15 cellular contexts compared by ENCODE assay signal in the genomic region with DNA sequence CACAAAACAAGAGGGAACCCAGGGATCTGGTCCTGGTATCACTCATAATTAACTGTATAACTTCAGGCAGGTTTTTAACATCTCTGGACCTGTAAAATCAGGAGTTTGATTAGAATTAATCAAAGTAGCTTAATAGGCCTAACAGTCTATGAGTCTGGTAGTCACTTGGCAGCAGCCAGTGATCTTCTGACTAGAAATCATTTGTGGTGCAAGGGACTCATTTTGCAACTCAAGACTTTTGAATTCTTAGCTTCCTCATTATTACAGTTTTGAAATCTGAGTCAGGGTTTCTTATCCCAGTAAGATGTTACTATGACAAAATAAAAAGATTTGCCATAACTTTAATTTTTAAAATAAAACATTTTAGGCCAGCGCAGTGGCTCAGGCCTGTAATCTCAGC.
A peak's percentile ranks its signal among the peaks of the same experiment; 100 is the strongest.
DNase-seq lines count a peak whose midpoint lies in the region; ATAC-seq, FAIRE-seq and TF ChIP-seq lines count a peak whose summit lies in the region.
"Had no signal": no experiment of that assay in that cellular context is flagged by ENCODE, and none has a peak within 500 bp of the region (broad histone marks: within the 10 kb centered on the region; RNA-seq: fewer than 3 reads in every experiment).

No MANE protein-coding gene starts in this region.

- H3K4me1 ChIP-seq in astrocyte (ENCODE audit: insufficient read depth, low read length) (no peaks in the 10 kb centered on the region), osteoblast (ENCODE audit: insufficient read depth, low read length) (peaks cover 17% of the 10 kb centered on the region), MM.1S (ENCODE audit: low read length) (peaks cover 10% of the 10 kb centered on the region)

- H3K4me3 ChIP-seq in astrocyte (ENCODE audit: insufficient read depth, low read depth, low read length) (no peak overlapping the region), osteoblast (ENCODE audit: insufficient read depth, low read length) (no peak overlapping the region), MM.1S (ENCODE audit: low read length) (no peak overlapping the region)
- H3K4me3 ChIP-seq: SJSA1 had no signal

- CTCF ChIA-PET in activated CD8-positive, alpha-beta memory T cell treated with anti-CD3 and anti-CD28 coated beads, Interleukin-2, amount 10 ng/mL, durations not matched to agents 7 days and 5 days (lab: Charles Lee) = interaction anchor here (1.2 kb wide), 1 partner anchor 195 kb away, joined by 3 read pairs; no protein-coding TSS in a partner anchor

- no peak overlapping the region for H3K27ac ChIP-seq in astrocyte (ENCODE audit: low read depth, low read length)
- peak overlapping the region; percentile 77 for H3K27ac ChIP-seq in osteoblast (ENCODE audit: low read depth, low read length)
- no peak overlapping the region for H3K27ac ChIP-seq in MM.1S (ENCODE audit: low read length)
- H3K27ac ChIP-seq: SJSA1 had no signal

- H4K20me1 ChIP-seq in astrocyte (ENCODE audit: insufficient read depth, low read length) = no peaks in the 10 kb centered on the region
- no peaks in the 10 kb centered on the region for H4K20me1 ChIP-seq in osteoblast (ENCODE audit: insufficient read depth, low read length)
- no peaks in the 10 kb centered on the region; the same call in 1 of the 2 replicates for H4K20me1 ChIP-seq in MM.1S (ENCODE audit: insufficient read depth, low read length)

- H3K9me2 ChIP-seq in MM.1S (replicated peaks; ENCODE audit: insufficient read depth, low read length) = no peaks in the 10 kb centered on the region

- H3K36me3 ChIP-seq in astrocyte (ENCODE audit: insufficient read depth, low read length) (no peaks in the 10 kb centered on the region), osteoblast (ENCODE audit: insufficient read depth, low read length) (no peaks in the 10 kb centered on the region), MM.1S (replicated peaks; ENCODE audit: insufficient read depth, low read length) (no peaks in the 10 kb centered on the region)
- H3K36me3 ChIP-seq: SJSA1 had no signal

- FAIRE-seq in astrocyte (lab: Jason Lieb, UNC) (no peak), urothelium cell line (lab: Jason Lieb, UNC) (no peak)

- H3K4me2 ChIP-seq in astrocyte (ENCODE audit: low read length) (no peak overlapping the region), osteoblast (ENCODE audit: insufficient read depth, low read length) (no peak overlapping the region), MM.1S (ENCODE audit: low read depth, low read length) (no peak overlapping the region)

- H3K27me3 Mint-ChIP-seq in astrocyte (ENCODE audit: low read depth, unreplicated experiment) = no peaks in the 10 kb centered on the region
- no peaks in the 10 kb centered on the region for H3K27me3 Mint-ChIP-seq in activated CD8-positive, alpha-beta memory T cell treated with anti-CD3 and anti-CD28 coated beads, Interleukin-2, amount 10 ng/mL, durations not matched to agents 7 days and 5 days
- H3K27me3 Mint-ChIP-seq: CD4-positive, CD25-positive, alpha-beta regulatory T cell had no signal

- H3K27me3 ChIP-seq in astrocyte (ENCODE audit: insufficient read depth, low read length) (no peaks in the 10 kb centered on the region), osteoblast (ENCODE audit: insufficient read depth, low read length) (no peaks in the 10 kb centered on the region), MM.1S (replicated peaks; ENCODE audit: insufficient read depth, low read length) (no peaks in the 10 kb centered on the region)
- H3K27me3 ChIP-seq: SJSA1 had no signal

- H3K79me2 ChIP-seq in astrocyte (ENCODE audit: insufficient read depth, low read length) = peaks cover under 1% of the 10 kb centered on the region
- H3K79me2 ChIP-seq in osteoblast (ENCODE audit: insufficient read depth, low read length) = peaks cover 11% of the 10 kb centered on the region
- peaks cover 37% of the 10 kb centered on the region for H3K79me2 ChIP-seq in MM.1S (ENCODE audit: low read length)

- H3K4me1 Mint-ChIP-seq in astrocyte (ENCODE audit: low read depth, unreplicated experiment) = no peaks in the 10 kb centered on the region
- H3K4me1 Mint-ChIP-seq in activated CD8-positive, alpha-beta memory T cell treated with anti-CD3 and anti-CD28 coated beads, Interleukin-2, amount 10 ng/mL, durations not matched to agents 7 days and 5 days = peaks cover 12% of the 10 kb centered on the region

- no peak overlapping the region for H3K27ac Mint-ChIP-seq in astrocyte (ENCODE audit: unreplicated experiment)
- no peak overlapping the region for H3K27ac Mint-ChIP-seq in activated CD8-positive, alpha-beta memory T cell treated with anti-CD3 and anti-CD28 coated beads, Interleukin-2, amount 10 ng/mL, durations not matched to agents 7 days and 5 days
- H3K27ac Mint-ChIP-seq: activated CD8-positive, alpha-beta T cell treated with anti-CD3 and anti-CD28 coated beads, Interleukin-2, amount 10 ng/mL, durations not matched to agents 7 days and 5 days; CD4-positive, CD25-positive, alpha-beta regulatory T cell had no signal

- H2AFZ ChIP-seq in astrocyte (ENCODE audit: low read depth, low read length) (no peak overlapping the region), osteoblast (ENCODE audit: low read length) (no peak overlapping the region), MM.1S (ENCODE audit: low read length) (no peak overlapping the region)

- no peaks in the 10 kb centered on the region for H3K9me3 Mint-ChIP-seq in astrocyte (ENCODE audit: unreplicated experiment)
- no peaks in the 10 kb centered on the region for H3K9me3 Mint-ChIP-seq in activated CD8-positive, alpha-beta memory T cell treated with anti-CD3 and anti-CD28 coated beads, Interleukin-2, amount 10 ng/mL, durations not matched to agents 7 days and 5 days (ENCODE audit: low read depth)
- H3K9me3 Mint-ChIP-seq: CD4-positive, CD25-positive, alpha-beta regulatory T cell had no signal

- peaks cover 2% of the 10 kb centered on the region; the same call in 1 of the 2 replicates for H3F3A ChIP-seq in MM.1S (ENCODE audit: insufficient read depth, low read length)

- H3K9ac ChIP-seq in astrocyte (ENCODE audit: low read length) = no peak overlapping the region
- no peak overlapping the region for H3K9ac ChIP-seq in MM.1S (ENCODE audit: low read length)

- ATAC-seq in activated CD8-positive, alpha-beta memory T cell treated with anti-CD3 and anti-CD28 coated beads, Interleukin-2, amount 10 ng/mL, durations not matched to agents 7 days and 5 days = no peak
- ATAC-seq: activated CD8-positive, alpha-beta T cell treated with anti-CD3 and anti-CD28 coated beads, Interleukin-2, amount 10 ng/mL, durations not matched to agents 7 days and 5 days had no signal

- DNase-seq in AML-193 (lab: John Stamatoyannopoulos, UW) (peak; percentile 95 to 97), Kasumi-1 (lab: John Stamatoyannopoulos, UW) (peak; percentile 18 to 33), astrocyte (ENCODE audit: low read depth) (peak; percentile 32), osteoblast (ENCODE audit: insufficient read length, low spot score, missing footprints) (no peak), MM.1S (no peak), EL (no peak), urothelium cell line (ENCODE audit: low spot score) (no peak)
- no peak for DNase-seq in activated CD8-positive, alpha-beta memory T cell treated with anti-CD3 and anti-CD28 coated beads, Interleukin-2, amount 10 ng/mL, durations not matched to agents 7 days and 5 days
- DNase-seq: activated CD8-positive, alpha-beta T cell treated with anti-CD3 and anti-CD28 coated beads, Interleukin-2, amount 10 ng/mL, durations not matched to agents 7 days and 5 days; activated effector memory CD4-positive, alpha-beta T cell treated with Interleukin-2 at 50 U/mL for 16 hours; CD4-positive, CD25-positive, alpha-beta regulatory T cell; dermis blood vessel endothelial cell; NCI-H2029 treated with DMSO at 0.1 percent for 48 hours; occipital lobe had no signal

- TF ChIP-seq CTCF in astrocyte (IDR thresholded peaks at IDR 0.05; ENCODE audit: insufficient read depth, low read depth, low read length) (no peak), osteoblast (IDR thresholded peaks at IDR 0.05; ENCODE audit: extremely low read depth, low read depth, low read length) (no peak), MM.1S (IDR thresholded peaks at IDR 0.05; ENCODE audit: low read length) (no peak)

- no peaks in the 10 kb centered on the region for H3K9me3 ChIP-seq in astrocyte (ENCODE audit: insufficient read depth, low read depth, low read length)
- H3K9me3 ChIP-seq in osteoblast (ENCODE audit: low read depth, low read length) = no peaks in the 10 kb centered on the region
- no peaks in the 10 kb centered on the region for H3K9me3 ChIP-seq in MM.1S (replicated peaks; ENCODE audit: insufficient read depth, low read length)
- H3K9me3 ChIP-seq: SJSA1 had no signal

- H3K36me3 Mint-ChIP-seq in astrocyte (ENCODE audit: low read depth, unreplicated experiment) = no peaks in the 10 kb centered on the region
- H3K36me3 Mint-ChIP-seq in activated CD8-positive, alpha-beta memory T cell treated with anti-CD3 and anti-CD28 coated beads, Interleukin-2, amount 10 ng/mL, durations not matched to agents 7 days and 5 days = peaks cover 2% of the 10 kb centered on the region

- no peak overlapping the region for H3K4me3 Mint-ChIP-seq in astrocyte (ENCODE audit: unreplicated experiment)
- no peak overlapping the region for H3K4me3 Mint-ChIP-seq in activated CD8-positive, alpha-beta memory T cell treated with anti-CD3 and anti-CD28 coated beads, Interleukin-2, amount 10 ng/mL, durations not matched to agents 7 days and 5 days
- H3K4me3 Mint-ChIP-seq: activated CD8-positive, alpha-beta T cell treated with anti-CD3 and anti-CD28 coated beads, Interleukin-2, amount 10 ng/mL, durations not matched to agents 7 days and 5 days; CD4-positive, CD25-positive, alpha-beta regulatory T cell had no signal

Comparison
In these comparisons a context has a peak if more than half of its experiments do, and no peak if none do; other contexts are left out.
1. DNase-seq: peak in AML-193 (2 of 2), Kasumi-1 (2 of 2) and astrocyte (single experiment); none in osteoblast (single experiment), activated CD8-positive, alpha-beta memory T cell treated with anti-CD3 and anti-CD28 coated beads, Interleukin-2, amount 10 ng/mL, durations not matched to agents 7 days and 5 days (single experiment), MM.1S (single experiment), EL (single experiment) and urothelium cell line (single experiment).